ENCODE assay signal across 15 cellular contexts in the genomic region with DNA sequence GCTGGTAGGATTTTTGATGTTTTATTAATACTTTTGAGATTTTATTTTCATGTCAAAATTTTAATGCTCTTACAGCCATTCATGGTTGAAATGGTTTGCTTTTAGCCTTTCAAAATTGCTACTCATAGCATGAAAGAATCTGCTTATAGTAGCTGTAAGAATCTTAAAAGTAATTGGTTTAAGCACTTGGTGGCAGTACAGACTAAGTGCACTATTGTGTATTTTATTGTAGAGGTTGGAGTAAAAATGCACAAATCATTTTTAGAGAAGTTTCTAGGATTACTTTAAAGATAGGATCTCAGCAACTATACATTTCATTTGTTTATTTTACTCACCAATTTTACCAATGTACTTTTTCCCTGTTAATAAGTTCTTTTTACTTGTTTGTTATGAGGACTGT.
DNase-seq lines count a peak whose midpoint lies in the region; ATAC-seq and TF ChIP-seq lines count a peak whose summit lies in the region.
"Had no signal": no experiment of that assay in that cellular context is flagged by ENCODE, and none has a peak within 500 bp of the region (broad histone marks: within the 10 kb centered on the region; RNA-seq: fewer than 3 reads in every experiment).

No MANE protein-coding gene starts in this region.

- POLR2A ChIA-PET in A673 (lab: Charles Lee; ENCODE audit: low non-redundant PET) = no interaction called here

- H3K9me3 Mint-ChIP-seq in chondrocyte (ENCODE audit: low read depth) = peaks cover 4% of the 10 kb centered on the region
- H3K9me3 Mint-ChIP-seq in activated T-cell treated with anti-CD3 and anti-CD28 coated beads, Interleukin-2, amount 50 U/mL, for 72 hours = no peaks in the 10 kb centered on the region

- H3K27me3 Mint-ChIP-seq in chondrocyte (ENCODE audit: low read depth) = no peaks in the 10 kb centered on the region
- no peaks in the 10 kb centered on the region for H3K27me3 Mint-ChIP-seq in activated T-cell treated with anti-CD3 and anti-CD28 coated beads, Interleukin-2, amount 50 U/mL, for 72 hours (ENCODE audit: low read depth)

- peaks cover 2% of the 10 kb centered on the region for H3K36me3 Mint-ChIP-seq in chondrocyte (ENCODE audit: low read depth)
- H3K36me3 Mint-ChIP-seq in activated T-cell treated with anti-CD3 and anti-CD28 coated beads, Interleukin-2, amount 50 U/mL, for 72 hours (ENCODE audit: insufficient read depth in 2 of 2) = no peaks in the 10 kb centered on the region

- no peaks in the 10 kb centered on the region for H3K36me3 ChIP-seq in A673 (ENCODE audit: insufficient read depth, low read length, poor library complexity, severe bottlenecking)
- H3K36me3 ChIP-seq: heart right ventricle had no signal

- H3K27ac ChIP-seq in A673 (ENCODE audit: low read depth, low read length, poor library complexity, severe bottlenecking) = no peak overlapping the region
- H3K27ac ChIP-seq: epithelial cell of prostate, heart right ventricle, psoas muscle had no signal

- H3K9me3 ChIP-seq in A673 (ENCODE audit: low read depth, low read length, poor library complexity, severe bottlenecking) = no peaks in the 10 kb centered on the region
- H3K9me3 ChIP-seq: psoas muscle had no signal

- no TSS peak for BruUV-seq in A673 (replicated peaks; lab: Mats Ljungman, UMichigan)

- no peaks in the 10 kb centered on the region for H3K27me3 ChIP-seq in A673 (replicated peaks; ENCODE audit: insufficient read depth, low read depth, low read length, poor library complexity)
- H3K27me3 ChIP-seq: heart right ventricle had no signal

- H3K4me1 ChIP-seq in A673 (ENCODE audit: insufficient read depth, low read length, poor library complexity, severe bottlenecking) = no peaks in the 10 kb centered on the region
- H3K4me1 ChIP-seq: heart right ventricle, psoas muscle had no signal

- no peaks in the 10 kb centered on the region for H3K4me1 Mint-ChIP-seq in chondrocyte (ENCODE audit: low read depth)
- H3K4me1 Mint-ChIP-seq in activated T-cell treated with anti-CD3 and anti-CD28 coated beads, Interleukin-2, amount 50 U/mL, for 72 hours (ENCODE audit: low read depth) = no peaks in the 10 kb centered on the region

- no peak overlapping the region for H3K4me3 Mint-ChIP-seq in chondrocyte (ENCODE audit: unreplicated experiment)
- no peak overlapping the region for H3K4me3 Mint-ChIP-seq in activated T-cell treated with anti-CD3 and anti-CD28 coated beads, Interleukin-2, amount 50 U/mL, for 72 hours

- H3K27ac Mint-ChIP-seq in chondrocyte (ENCODE audit: unreplicated experiment) = no peak overlapping the region
- H3K27ac Mint-ChIP-seq in activated T-cell treated with anti-CD3 and anti-CD28 coated beads, Interleukin-2, amount 50 U/mL, for 72 hours = no peak overlapping the region

- intact Hi-C loops in A673 (cut with micrococcal nuclease; ENCODE audit: unreplicated experiment) = no loop called here

- CTCF ChIA-PET in A673 (lab: Charles Lee) = interaction anchor here (0.6 kb wide), 1 partner anchor 445 kb away, joined by 3 read pairs; no protein-coding TSS in a partner anchor

- TF ChIP-seq CTCF in A673 (conservative IDR thresholded peaks at IDR 0.05; ENCODE audit: low read depth, low read length) (peak; percentile 49), GM10266 (IDR thresholded peaks at IDR 0.05; ENCODE audit: control insufficient read depth, insufficient read depth, low read depth, missing control alignments) (peak; percentile 25), chondrocyte (IDR thresholded peaks at IDR 0.05) (peak; percentile 68)

- H3K4me3 ChIP-seq in A673 (ENCODE audit: low read depth, low read length, poor library complexity, severe bottlenecking) = no peak overlapping the region
- H3K4me3 ChIP-seq: heart right ventricle, psoas muscle had no signal

- peak; percentile 15 for DNase-seq in A673 (ENCODE audit: low spot score)
- DNase-seq in GM10266 (ENCODE audit: extremely low spot score) = no peak
- DNase-seq in NCI-H2107 treated with DMSO at 0.1 percent for 48 hours (lab: John Stamatoyannopoulos, UW; ENCODE audit: unreplicated experiment) = peak; percentile 11
- no peak for DNase-seq in chondrocyte (ENCODE audit: low spot score)
- DNase-seq in activated T-cell treated with anti-CD3 and anti-CD28 coated beads, Interleukin-2, amount 50 U/mL, for 72 hours = no peak
- no peak for DNase-seq in activated CD8-positive, alpha-beta memory T cell treated with anti-CD3 and anti-CD28 coated beads, Interleukin-2, amount 50 U/mL, for 4 hours
- DNase-seq: DMS79 treated with DMSO at 0.1 percent for 48 hours, heart right ventricle, MV-4-11, NCI-H2227 treated with DMSO at 0.1 percent for 48 hours, psoas muscle, T1000 had no signal

- ATAC-seq in activated T-cell treated with anti-CD3 and anti-CD28 coated beads, Interleukin-2, amount 50 U/mL, for 72 hours (replicated peaks in 1 of 2) = no peak
- no peak for ATAC-seq in GM18867 (IDR thresholded peaks at IDR 0.05; ENCODE audit: unreplicated experiment)
- no peak for ATAC-seq in GM18873 (IDR thresholded peaks at IDR 0.05; ENCODE audit: low FRiP score, unreplicated experiment)
- ATAC-seq: heart right ventricle, psoas muscle had no signal

Comparison
In these comparisons a context has a peak if more than half of its experiments do, and no peak if none do; other contexts are left out.
1. DNase-seq: peak in A673 (single experiment) and NCI-H2107 treated with DMSO at 0.1 percent for 48 hours (single experiment); none in GM10266 (single experiment), chondrocyte (single experiment), activated T-cell treated with anti-CD3 and anti-CD28 coated beads, Interleukin-2, amount 50 U/mL, for 72 hours (0 of 2) and activated CD8-positive, alpha-beta memory T cell treated with anti-CD3 and anti-CD28 coated beads, Interleukin-2, amount 50 U/mL, for 4 hours (single experiment).
2. Peak in every context shown above with its lines, with median percentiles within 50 percentile points of each other: CTCF ChIP-seq.